Comparison of ENCODE assay signal across 28 cellular contexts in genomic region chrX:13835825-13836224, GRCh38. TPM values are rescaled to one million over a fixed set of nuclear protein-coding genes. Genes with fewer than 3 reads are reported as not detected.
"Had no signal": no experiment of that assay in that cellular context is flagged by ENCODE, and none has a peak within 500 bp of the region (broad histone marks: within the 10 kb centered on the region; RNA-seq: fewer than 3 reads in every experiment).

No MANE protein-coding gene starts in this region.

- H3K4me3 ChIP-seq: body of pancreas, cardiac muscle cell, colonic mucosa, left lung, lung, testis, transverse colon had no signal

- H3K27ac Mint-ChIP-seq: activated CD4-positive, alpha-beta memory T cell treated with anti-CD3 and anti-CD28 coated beads, Interleukin-2, amount 10 ng/mL, durations not matched to agents 7 days and 5 days; activated CD4-positive, alpha-beta T cell treated with anti-CD3 and anti-CD28 coated beads, Interleukin-2, amount 10 ng/mL, durations not matched to agents 7 days and 5 days; activated T-helper 17 cell treated with anti-CD3 and anti-CD28 coated beads, Interleukin-2, amount 50 U/mL, for 72 hours; endodermal cell; natural killer cell treated with Interleukin-12 subunit alpha and Interleukin-12 subunit beta and Interleukin-15 and Interleukin-18, amount 100 ng/mL, for 72 hours; T-helper 17 cell had no signal

- DNase-seq: activated CD4-positive, alpha-beta memory T cell treated with anti-CD3 and anti-CD28 coated beads, Interleukin-2, amount 10 ng/mL, durations not matched to agents 7 days and 5 days; activated CD4-positive, alpha-beta T cell treated with anti-CD3 and anti-CD28 coated beads for 1 hour; activated CD4-positive, alpha-beta T cell treated with anti-CD3 and anti-CD28 coated beads, Interleukin-2, amount 10 ng/mL, durations not matched to agents 7 days and 5 days; activated gamma-delta T cell treated with Interleukin-2 at 50 U/mL for 16 hours; activated naive CD4-positive, alpha-beta T cell treated with anti-CD3 and anti-CD28 coated beads, Interleukin-2, amount 50 U/mL, for 16 hours; activated T-cell treated with anti-CD3 and anti-CD28 coated beads, Interleukin-2, amount 50 U/mL, for 4 hours; body of pancreas; cerebellar nuclear complex; colonic mucosa; endodermal cell; foreskin fibroblast; head of caudate nucleus; hippocampal formation; kidney glomerular epithelial cell; left lung; mesendoderm; right cardiac atrium; stimulated activated CD4-positive, alpha-beta T cell treated with anti-CD3 and anti-CD28 coated beads, Interleukin-2, amount 100 ng/mL, for 48 hours; stimulated activated naive CD8-positive, alpha-beta T cell treated with anti-CD3 and anti-CD28 coated beads, Interleukin-15, Interleukin-2, amounts not matched to agents 100 U/mL and 50 U/mL, for 24 hours; T-helper 17 cell; T1000; testis; transverse colon had no signal

- H3K9me3 Mint-ChIP-seq: activated CD4-positive, alpha-beta memory T cell treated with anti-CD3 and anti-CD28 coated beads, Interleukin-2, amount 10 ng/mL, durations not matched to agents 7 days and 5 days; activated CD4-positive, alpha-beta T cell treated with anti-CD3 and anti-CD28 coated beads, Interleukin-2, amount 10 ng/mL, durations not matched to agents 7 days and 5 days; activated T-cell treated with anti-CD3 and anti-CD28 coated beads, Interleukin-2, amount 50 U/mL, for 4 hours; activated T-helper 17 cell treated with anti-CD3 and anti-CD28 coated beads, Interleukin-2, amount 50 U/mL, for 72 hours; natural killer cell treated with Interleukin-12 subunit alpha and Interleukin-12 subunit beta and Interleukin-15 and Interleukin-18, amount 100 ng/mL, for 72 hours had no signal

- H3K4me1 ChIP-seq: body of pancreas, colonic mucosa, left lung, testis, transverse colon had no signal

- H3K27me3 Mint-ChIP-seq: activated CD4-positive, alpha-beta memory T cell treated with anti-CD3 and anti-CD28 coated beads, Interleukin-2, amount 10 ng/mL, durations not matched to agents 7 days and 5 days; activated CD4-positive, alpha-beta T cell treated with anti-CD3 and anti-CD28 coated beads, Interleukin-2, amount 10 ng/mL, durations not matched to agents 7 days and 5 days; activated T-helper 17 cell treated with anti-CD3 and anti-CD28 coated beads, Interleukin-2, amount 50 U/mL, for 72 hours; T-helper 17 cell had no signal

- H3K4me1 Mint-ChIP-seq: activated CD4-positive, alpha-beta memory T cell treated with anti-CD3 and anti-CD28 coated beads, Interleukin-2, amount 10 ng/mL, durations not matched to agents 7 days and 5 days; activated CD4-positive, alpha-beta T cell treated with anti-CD3 and anti-CD28 coated beads, Interleukin-2, amount 10 ng/mL, durations not matched to agents 7 days and 5 days; activated T-helper 17 cell treated with anti-CD3 and anti-CD28 coated beads, Interleukin-2, amount 50 U/mL, for 72 hours; T-helper 17 cell had no signal

- H3K36me3 ChIP-seq: cardiac muscle cell, colonic mucosa, left lung, transverse colon had no signal

- H3K27ac ChIP-seq: body of pancreas, cardiac muscle cell, colonic mucosa, left lung, testis, transverse colon had no signal

- H3K27me3 ChIP-seq: body of pancreas, cardiac muscle cell, colonic mucosa, testis, transverse colon had no signal

- H3K36me3 Mint-ChIP-seq: natural killer cell treated with Interleukin-12 subunit alpha and Interleukin-12 subunit beta and Interleukin-15 and Interleukin-18, amount 100 ng/mL, for 72 hours had no signal

- H3K9me3 ChIP-seq: body of pancreas, colonic mucosa, left lung, testis, transverse colon had no signal

- ATAC-seq: activated T-cell treated with anti-CD3 and anti-CD28 coated beads, Interleukin-2, amount 50 U/mL, for 4 hours; activated T-helper 17 cell treated with anti-CD3 and anti-CD28 coated beads, Interleukin-2, amount 50 U/mL, for 72 hours; body of pancreas; esophagus mucosa; left lung; natural killer cell treated with Interleukin-12 subunit alpha and Interleukin-12 subunit beta and Interleukin-15 and Interleukin-18, amount 100 ng/mL, for 72 hours; right cardiac atrium; stimulated activated naive CD8-positive, alpha-beta T cell treated with anti-CD3 and anti-CD28 coated beads, Interleukin-15, Interleukin-2, amounts not matched to agents 100 U/mL and 50 U/mL, for 24 hours; T-helper 17 cell had no signal

- H3K4me3 Mint-ChIP-seq: activated CD4-positive, alpha-beta memory T cell treated with anti-CD3 and anti-CD28 coated beads, Interleukin-2, amount 10 ng/mL, durations not matched to agents 7 days and 5 days; activated CD4-positive, alpha-beta T cell treated with anti-CD3 and anti-CD28 coated beads, Interleukin-2, amount 10 ng/mL, durations not matched to agents 7 days and 5 days; activated T-cell treated with anti-CD3 and anti-CD28 coated beads, Interleukin-2, amount 50 U/mL, for 4 hours; activated T-helper 17 cell treated with anti-CD3 and anti-CD28 coated beads, Interleukin-2, amount 50 U/mL, for 72 hours; endodermal cell; natural killer cell treated with Interleukin-12 subunit alpha and Interleukin-12 subunit beta and Interleukin-15 and Interleukin-18, amount 100 ng/mL, for 72 hours; T-helper 17 cell had no signal

RNA-seq across cellular contexts. Expression of gene GPM6B, which starts 18.9 kb away (rescaled TPM):
- total RNA-seq: activated CD4-positive, alpha-beta memory T cell treated with anti-CD3 and anti-CD28 coated beads, Interleukin-2, amount 10 ng/mL, durations not matched to agents 7 days and 5 days; activated CD4-positive, alpha-beta T cell treated with anti-CD3 and anti-CD28 coated beads, Interleukin-2, amount 10 ng/mL, durations not matched to agents 7 days and 5 days; activated T-helper 17 cell treated with anti-CD3 and anti-CD28 coated beads, Interleukin-2, amount 50 U/mL, for 72 hours; natural killer cell treated with Interleukin-12 subunit alpha and Interleukin-12 subunit beta and Interleukin-15 and Interleukin-18, amount 100 ng/mL, for 72 hours; T-helper 17 cell had no signal
